ENCODE assay signal across 20 cellular contexts in genomic region chr4:148283665-148284064, GRCh38.
"Had no signal": no experiment of that assay in that cellular context is flagged by ENCODE, and none has a peak within 500 bp of the region (broad histone marks: within the 10 kb centered on the region; RNA-seq: fewer than 3 reads in every experiment).

No MANE protein-coding gene starts in this region.

- H3K4me3 Mint-ChIP-seq: endodermal cell; naive B cell; nephron; stimulated activated effector memory CD8-positive, alpha-beta T cell treated with anti-CD3 and anti-CD28 coated beads, Interleukin-12 subunit alpha, Interleukin-12 subunit beta, amount 100 ng/mL, for 72 hours; stimulated activated naive CD8-positive, alpha-beta T cell treated with anti-CD3 and anti-CD28 coated beads, Interleukin-15, amount 100 ng/mL, for 72 hours had no signal

- H3K36me3 Mint-ChIP-seq: naive B cell; stimulated activated effector memory CD8-positive, alpha-beta T cell treated with anti-CD3 and anti-CD28 coated beads, Interleukin-12 subunit alpha, Interleukin-12 subunit beta, amount 100 ng/mL, for 72 hours had no signal

- DNase-seq: central memory CD4-positive, alpha-beta T cell; effector CD4-positive, alpha-beta T cell; endodermal cell; erythroblast; foreskin melanocyte; glutamatergic neuron; islet precursor cell; left ventricle myocardium inferior; mesendoderm; naive B cell; stimulated activated CD4-positive, alpha-beta T cell treated with anti-CD3 and anti-CD28 coated beads, Interleukin-4, amount 100 ng/mL, for 1 hour; stimulated activated CD8-positive, alpha-beta memory T cell treated with anti-CD3 and anti-CD28 coated beads, Interleukin-4, amount 100 ng/mL, for 48 hours; stimulated activated naive CD8-positive, alpha-beta T cell treated with anti-CD3 and anti-CD28 coated beads, Interleukin-15, amount 100 ng/mL, for 72 hours; transverse colon had no signal

- H3K4me3 ChIP-seq: coronary artery, left ventricle myocardium inferior, lung, right atrium auricular region, thoracic aorta, transverse colon had no signal

- H3K36me3 ChIP-seq: left ventricle myocardium inferior, right atrium auricular region, thoracic aorta, transverse colon had no signal

- H3K27me3 Mint-ChIP-seq: naive B cell; stimulated activated naive CD8-positive, alpha-beta T cell treated with anti-CD3 and anti-CD28 coated beads, Interleukin-15, amount 100 ng/mL, for 72 hours had no signal

- H3K27ac ChIP-seq: coronary artery, left ventricle myocardium inferior, thoracic aorta, transverse colon had no signal

- H3K9me3 Mint-ChIP-seq: endodermal cell; naive B cell; nephron; stimulated activated effector memory CD8-positive, alpha-beta T cell treated with anti-CD3 and anti-CD28 coated beads, Interleukin-12 subunit alpha, Interleukin-12 subunit beta, amount 100 ng/mL, for 72 hours; stimulated activated naive CD8-positive, alpha-beta T cell treated with anti-CD3 and anti-CD28 coated beads, Interleukin-15, amount 100 ng/mL, for 72 hours had no signal

- H3K27me3 ChIP-seq: right atrium auricular region, transverse colon had no signal

- H3K9me3 ChIP-seq: left ventricle myocardium inferior, right atrium auricular region, thoracic aorta, transverse colon had no signal

- H3K27ac Mint-ChIP-seq: endodermal cell; stimulated activated effector memory CD8-positive, alpha-beta T cell treated with anti-CD3 and anti-CD28 coated beads, Interleukin-12 subunit alpha, Interleukin-12 subunit beta, amount 100 ng/mL, for 72 hours had no signal

- ATAC-seq: stimulated activated effector memory CD8-positive, alpha-beta T cell treated with anti-CD3 and anti-CD28 coated beads, Interleukin-12 subunit alpha, Interleukin-12 subunit beta, amount 100 ng/mL, for 72 hours; stimulated activated naive CD8-positive, alpha-beta T cell treated with anti-CD3 and anti-CD28 coated beads, Interleukin-15, amount 100 ng/mL, for 72 hours had no signal

- H3K4me1 Mint-ChIP-seq: endodermal cell had no signal
